In the genomic region with DNA sequence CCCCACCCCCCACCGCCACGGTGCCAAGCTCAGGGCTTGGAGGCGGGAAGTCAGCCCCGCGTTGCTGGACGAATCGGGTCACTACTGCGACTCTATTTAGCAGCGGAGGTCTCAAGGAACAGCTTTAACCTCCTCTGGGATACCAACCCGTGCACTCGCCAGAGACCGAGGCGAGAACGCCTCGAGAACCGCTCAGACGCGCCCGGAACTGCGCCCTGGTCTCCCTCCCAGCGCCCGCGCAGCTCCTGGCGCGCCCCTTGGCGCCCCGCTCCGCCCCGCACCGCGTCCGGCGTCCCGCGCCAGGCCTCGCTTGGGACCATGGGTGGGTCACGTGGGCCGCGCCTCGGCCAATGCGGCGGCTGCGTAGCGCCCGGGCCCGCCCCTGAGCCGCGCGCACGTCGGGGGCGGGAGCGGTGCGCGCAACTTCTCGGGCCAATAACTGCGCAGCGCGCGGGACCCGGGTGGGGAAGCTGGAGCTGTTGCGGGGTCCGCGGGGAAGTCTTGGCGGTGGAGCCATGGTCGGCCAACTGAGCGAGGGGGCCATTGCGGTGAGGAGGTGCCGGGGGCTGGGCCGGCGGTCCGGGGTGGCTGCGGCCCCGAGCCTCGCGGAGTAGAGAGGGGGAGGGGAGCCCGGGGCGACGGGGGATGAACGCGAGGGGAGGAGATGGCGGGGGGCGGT, we compare ENCODE assay signal across 8 cellular contexts. TPM values are rescaled to one million over a fixed set of nuclear protein-coding genes. Genes with fewer than 3 reads are reported as not detected.
DNase-seq lines count a peak whose midpoint lies in the region; ATAC-seq and TF ChIP-seq lines count a peak whose summit lies in the region.

A gene (plus strand): TSS at position 427 of the 679 bp plus-strand sequence. CDS start 89 bp downstream, at position 516.
A gene with protein sequence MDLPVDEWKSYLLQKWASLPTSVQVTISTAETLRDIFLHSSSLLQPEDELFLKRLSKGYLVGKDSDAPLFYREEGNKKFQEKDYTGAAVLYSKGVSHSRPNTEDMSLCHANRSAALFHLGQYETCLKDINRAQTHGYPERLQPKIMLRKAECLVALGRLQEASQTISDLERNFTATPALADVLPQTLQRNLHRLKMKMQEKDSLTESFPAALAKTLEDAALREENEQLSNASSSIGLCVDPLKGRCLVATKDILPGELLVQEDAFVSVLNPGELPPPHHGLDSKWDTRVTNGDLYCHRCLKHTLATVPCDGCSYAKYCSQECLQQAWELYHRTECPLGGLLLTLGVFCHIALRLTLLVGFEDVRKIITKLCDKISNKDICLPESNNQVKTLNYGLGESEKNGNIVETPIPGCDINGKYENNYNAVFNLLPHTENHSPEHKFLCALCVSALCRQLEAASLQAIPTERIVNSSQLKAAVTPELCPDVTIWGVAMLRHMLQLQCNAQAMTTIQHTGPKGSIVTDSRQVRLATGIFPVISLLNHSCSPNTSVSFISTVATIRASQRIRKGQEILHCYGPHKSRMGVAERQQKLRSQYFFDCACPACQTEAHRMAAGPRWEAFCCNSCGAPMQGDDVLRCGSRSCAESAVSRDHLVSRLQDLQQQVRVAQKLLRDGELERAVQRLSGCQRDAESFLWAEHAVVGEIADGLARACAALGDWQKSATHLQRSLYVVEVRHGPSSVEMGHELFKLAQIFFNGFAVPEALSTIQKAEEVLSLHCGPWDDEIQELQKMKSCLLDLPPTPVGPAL (minus strand): TSS at position 324 of the 679 bp plus-strand sequence. CDS start 1,908 bp downstream, outside the sequence.

- H3K4me3 ChIP-seq in neural progenitor cell, result peak within 1 kb of the TSS; percentile 90
- peak within 1 kb of the TSS; percentile 76 to 94 (median 89) for H3K4me3 ChIP-seq in stomach

- peak within 1 kb of the TSS; percentile 71 for H3K27ac Mint-ChIP-seq in neural progenitor cell

- no peak for TF ChIP-seq EP300 in stomach (IDR thresholded peaks at IDR 0.05)

- H3K36me3 ChIP-seq in KOPT-K1 (ENCODE audit: insufficient read depth, low read length) (peaks cover 61% of the 10 kb centered on the region), neural progenitor cell (no peaks in the 10 kb centered on the region), stomach (peaks cover 0 to 47% (median 30%) of the 10 kb centered on the region in 4 donors)

- H3K4me1 ChIP-seq in foreskin keratinocyte, result peaks cover 6% of the 10 kb centered on the region
- H3K4me1 ChIP-seq in neural progenitor cell, result peaks cover 5% of the 10 kb centered on the region
- peaks cover 15 to 49% (median 35%) of the 10 kb centered on the region in 4 donors for H3K4me1 ChIP-seq in stomach

- H3K27me3 ChIP-seq in foreskin keratinocyte (no peaks in the 10 kb centered on the region), neural progenitor cell (no peaks in the 10 kb centered on the region), stomach (no peaks in the 10 kb centered on the region)

- peaks cover 72% of the 10 kb centered on the region for H3K79me2 ChIP-seq in neural progenitor cell (ENCODE audit: low read depth)

- peaks cover 18% of the 10 kb centered on the region for H3K36me3 Mint-ChIP-seq in neural progenitor cell

- TF ChIP-seq POLR2A in stomach (IDR thresholded peaks at IDR 0.05), result no peak

- peak within 1 kb of the TSS; percentile 97 for H3K4me3 Mint-ChIP-seq in neural progenitor cell

- peak within 1 kb of the TSS; percentile 81 for H3K27ac ChIP-seq in KOPT-K1 (ENCODE audit: low read depth, low read length, poor library complexity, severe bottlenecking)
- H3K27ac ChIP-seq in foreskin keratinocyte, result peak within 1 kb of the TSS; percentile 49
- no peak within 1 kb of the TSS for H3K27ac ChIP-seq in neural progenitor cell
- H3K27ac ChIP-seq in stomach, result peak within 1 kb of the TSS; percentile 86 to 92 (median 91)

- WGBS in stomach, 5 donors, result 0 to 3% (median 1%) methylated on average over 7 to 83 of the region's 83 CpGs

- H2AFZ ChIP-seq in neural progenitor cell (replicated peaks), result peak within 1 kb of the TSS; percentile 92

- peak; percentile 79 for ATAC-seq in GM21825 (IDR thresholded peaks at IDR 0.05; ENCODE audit: unreplicated experiment)
- ATAC-seq in foreskin keratinocyte, result peak; percentile 97

- no peak for TF ChIP-seq CTCF in foreskin keratinocyte (conservative IDR thresholded peaks at IDR 0.05)
- TF ChIP-seq CTCF in neural progenitor cell (IDR thresholded peaks at IDR 0.05), result no peak
- no peak for TF ChIP-seq CTCF in stomach (IDR thresholded peaks at IDR 0.05)

- peak within 1 kb of the TSS; percentile 67 for H3K9ac ChIP-seq in neural progenitor cell

- peaks cover 8% of the 10 kb centered on the region for H3F3A ChIP-seq in neural progenitor cell (ENCODE audit: low read depth)

- H3K9me3 ChIP-seq in KOPT-K1 (ENCODE audit: insufficient read depth, low read length, poor library complexity, severe bottlenecking), result no peaks in the 10 kb centered on the region
- H3K9me3 ChIP-seq in neural progenitor cell (ENCODE audit: low read depth), result no peaks in the 10 kb centered on the region
- H3K9me3 ChIP-seq in stomach, result no peaks in the 10 kb centered on the region

- no peaks in the 10 kb centered on the region for H3K9me3 Mint-ChIP-seq in neural progenitor cell

- H3K27me3 Mint-ChIP-seq in neural progenitor cell (ENCODE audit: insufficient read depth, low read depth), result peaks cover 6% of the 10 kb centered on the region

- peak within 1 kb of the TSS; percentile 89 for H3K4me2 ChIP-seq in neural progenitor cell

- DNase-seq in EH (ENCODE audit: low read depth) (peak; percentile 88), SHP77 treated with DMSO at 0.1 percent for 48 hours (lab: John Stamatoyannopoulos, UW) (peak; percentile 84), activated gamma-delta T cell (lab: John Stamatoyannopoulos, UW) (peak; percentile 88), foreskin keratinocyte (peak; percentile 47 to 71), neural progenitor cell (ENCODE audit: low spot score) (peak; percentile 96), stomach (peak; percentile 89)

- H3K4me1 Mint-ChIP-seq in neural progenitor cell, result peaks cover 27% of the 10 kb centered on the region

- intact Hi-C loops in stomach (cut with DNase I; ENCODE audit: low total_unique reads), result no loop called here

- peaks cover 35% of the 10 kb centered on the region for H4K20me1 ChIP-seq in neural progenitor cell (ENCODE audit: low read depth)

RNA-seq across cellular contexts. Expression of the first gene that starts in this region (rescaled TPM):
- total RNA-seq in foreskin keratinocyte, result 44.4 and 52.9 TPM in 2 replicates
- polyA plus RNA-seq in foreskin keratinocyte, result 43.0 and 59.6 TPM in 2 replicates
- total RNA-seq in neural progenitor cell (ENCODE audit: low replicate concordance), result 78.5 and 94.4 TPM in 2 replicates
- total RNA-seq in stomach, result 10 to 100 TPM; 10.3 to 57.5 (median 27.7) TPM
- polyA plus RNA-seq in stomach, result 10 to 100 TPM; 14.9 to 24.7 (median 22.9) TPM

RNA-seq across cellular contexts. Expression of the second gene that starts in this region (rescaled TPM):
- total RNA-seq in foreskin keratinocyte, result 9.6 TPM in 2 replicates
- polyA plus RNA-seq in foreskin keratinocyte, result 3.0 and 3.5 TPM in 2 replicates
- total RNA-seq in neural progenitor cell (ENCODE audit: low replicate concordance), result 24.0 and 24.4 TPM in 2 replicates
- 10 to 100 TPM in 3 of 5 donors, 1 to 10 TPM in 2; 4.7 to 21.0 (median 12.1) TPM for total RNA-seq in stomach
- polyA plus RNA-seq in stomach, result 1 to 10 TPM; 2.7 to 6.6 (median 3.8) TPM
